In genomic region chr10:96321822-96322221, GRCh38 we compare ENCODE assay signal across 1 cellular context.
TF ChIP-seq lines count a peak whose summit lies in the region.

No MANE protein-coding gene starts in this region.

TF ChIP-seq in K562, 482 proteins besides CTCF, POLR2A, EP300 and RAD21:
- no peak for TF ChIP-seq THRA (IDR thresholded peaks at IDR 0.05)
- TF ChIP-seq SRSF7 (optimal IDR thresholded peaks at IDR 0.05; ENCODE audit: low read depth, low read length): no peak
- TF ChIP-seq, protein P1, sequence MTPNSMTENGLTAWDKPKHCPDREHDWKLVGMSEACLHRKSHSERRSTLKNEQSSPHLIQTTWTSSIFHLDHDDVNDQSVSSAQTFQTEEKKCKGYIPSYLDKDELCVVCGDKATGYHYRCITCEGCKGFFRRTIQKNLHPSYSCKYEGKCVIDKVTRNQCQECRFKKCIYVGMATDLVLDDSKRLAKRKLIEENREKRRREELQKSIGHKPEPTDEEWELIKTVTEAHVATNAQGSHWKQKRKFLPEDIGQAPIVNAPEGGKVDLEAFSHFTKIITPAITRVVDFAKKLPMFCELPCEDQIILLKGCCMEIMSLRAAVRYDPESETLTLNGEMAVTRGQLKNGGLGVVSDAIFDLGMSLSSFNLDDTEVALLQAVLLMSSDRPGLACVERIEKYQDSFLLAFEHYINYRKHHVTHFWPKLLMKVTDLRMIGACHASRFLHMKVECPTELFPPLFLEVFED (CRISPR knock-in tag; conservative IDR thresholded peaks at IDR 0.05): no peak
- no peak for TF ChIP-seq TAF9B (IDR thresholded peaks at IDR 0.05; ENCODE audit: partially characterized antibody)
- TF ChIP-seq ZNF57 (CRISPR knock-in tag; IDR thresholded peaks at IDR 0.05): no peak
- no peak for TF ChIP-seq ZNF140 (CRISPR knock-in tag; IDR thresholded peaks at IDR 0.05)
- TF ChIP-seq BHLHE40 (IDR thresholded peaks at IDR 0.05; ENCODE audit: low read length): no peak
- TF ChIP-seq, protein P2, sequence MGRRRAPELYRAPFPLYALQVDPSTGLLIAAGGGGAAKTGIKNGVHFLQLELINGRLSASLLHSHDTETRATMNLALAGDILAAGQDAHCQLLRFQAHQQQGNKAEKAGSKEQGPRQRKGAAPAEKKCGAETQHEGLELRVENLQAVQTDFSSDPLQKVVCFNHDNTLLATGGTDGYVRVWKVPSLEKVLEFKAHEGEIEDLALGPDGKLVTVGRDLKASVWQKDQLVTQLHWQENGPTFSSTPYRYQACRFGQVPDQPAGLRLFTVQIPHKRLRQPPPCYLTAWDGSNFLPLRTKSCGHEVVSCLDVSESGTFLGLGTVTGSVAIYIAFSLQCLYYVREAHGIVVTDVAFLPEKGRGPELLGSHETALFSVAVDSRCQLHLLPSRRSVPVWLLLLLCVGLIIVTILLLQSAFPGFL (CRISPR knock-in tag; IDR thresholded peaks at IDR 0.05): no peak
- TF ChIP-seq, protein P3, sequence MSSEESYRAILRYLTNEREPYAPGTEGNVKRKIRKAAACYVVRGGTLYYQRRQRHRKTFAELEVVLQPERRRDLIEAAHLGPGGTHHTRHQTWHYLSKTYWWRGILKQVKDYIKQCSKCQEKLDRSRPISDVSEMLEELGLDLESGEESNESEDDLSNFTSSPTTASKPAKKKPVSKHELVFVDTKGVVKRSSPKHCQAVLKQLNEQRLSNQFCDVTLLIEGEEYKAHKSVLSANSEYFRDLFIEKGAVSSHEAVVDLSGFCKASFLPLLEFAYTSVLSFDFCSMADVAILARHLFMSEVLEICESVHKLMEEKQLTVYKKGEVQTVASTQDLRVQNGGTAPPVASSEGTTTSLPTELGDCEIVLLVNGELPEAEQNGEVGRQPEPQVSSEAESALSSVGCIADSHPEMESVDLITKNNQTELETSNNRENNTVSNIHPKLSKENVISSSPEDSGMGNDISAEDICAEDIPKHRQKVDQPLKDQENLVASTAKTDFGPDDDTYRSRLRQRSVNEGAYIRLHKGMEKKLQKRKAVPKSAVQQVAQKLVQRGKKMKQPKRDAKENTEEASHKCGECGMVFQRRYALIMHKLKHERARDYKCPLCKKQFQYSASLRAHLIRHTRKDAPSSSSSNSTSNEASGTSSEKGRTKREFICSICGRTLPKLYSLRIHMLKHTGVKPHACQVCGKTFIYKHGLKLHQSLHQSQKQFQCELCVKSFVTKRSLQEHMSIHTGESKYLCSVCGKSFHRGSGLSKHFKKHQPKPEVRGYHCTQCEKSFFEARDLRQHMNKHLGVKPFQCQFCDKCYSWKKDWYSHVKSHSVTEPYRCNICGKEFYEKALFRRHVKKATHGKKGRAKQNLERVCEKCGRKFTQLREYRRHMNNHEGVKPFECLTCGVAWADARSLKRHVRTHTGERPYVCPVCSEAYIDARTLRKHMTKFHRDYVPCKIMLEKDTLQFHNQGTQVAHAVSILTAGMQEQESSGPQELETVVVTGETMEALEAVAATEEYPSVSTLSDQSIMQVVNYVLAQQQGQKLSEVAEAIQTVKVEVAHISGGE (CRISPR knock-in tag; IDR thresholded peaks at IDR 0.05): no peak
- TF ChIP-seq ZNF324 (CRISPR knock-in tag; IDR thresholded peaks at IDR 0.05): no peak
- TF ChIP-seq ZFP36 (IDR thresholded peaks at IDR 0.05; ENCODE audit: low read depth, low read length, partially characterized antibody): no peak
- TF ChIP-seq NONO (IDR thresholded peaks at IDR 0.05; ENCODE audit: low read depth in 2 of 2, low read length in 1 of 2): no peak
- no peak for TF ChIP-seq U2AF2 (optimal IDR thresholded peaks at IDR 0.05; ENCODE audit: low read depth, low read length)
- TF ChIP-seq HMG20A (CRISPR knock-in tag; conservative IDR thresholded peaks at IDR 0.05): no peak
- TF ChIP-seq GTF2F1 (IDR thresholded peaks at IDR 0.05; ENCODE audit: low read depth, low read length): no peak
- TF ChIP-seq ZNF77 (CRISPR knock-in tag; IDR thresholded peaks at IDR 0.05): no peak
- TF ChIP-seq SAFB2 (IDR thresholded peaks at IDR 0.05; ENCODE audit: borderline replicate concordance, low read depth, low read length, severe bottlenecking): no peak
- no peak for TF ChIP-seq SRSF9 (IDR thresholded peaks at IDR 0.05; ENCODE audit: borderline replicate concordance, low read depth, low read length)
